In the genomic region with DNA sequence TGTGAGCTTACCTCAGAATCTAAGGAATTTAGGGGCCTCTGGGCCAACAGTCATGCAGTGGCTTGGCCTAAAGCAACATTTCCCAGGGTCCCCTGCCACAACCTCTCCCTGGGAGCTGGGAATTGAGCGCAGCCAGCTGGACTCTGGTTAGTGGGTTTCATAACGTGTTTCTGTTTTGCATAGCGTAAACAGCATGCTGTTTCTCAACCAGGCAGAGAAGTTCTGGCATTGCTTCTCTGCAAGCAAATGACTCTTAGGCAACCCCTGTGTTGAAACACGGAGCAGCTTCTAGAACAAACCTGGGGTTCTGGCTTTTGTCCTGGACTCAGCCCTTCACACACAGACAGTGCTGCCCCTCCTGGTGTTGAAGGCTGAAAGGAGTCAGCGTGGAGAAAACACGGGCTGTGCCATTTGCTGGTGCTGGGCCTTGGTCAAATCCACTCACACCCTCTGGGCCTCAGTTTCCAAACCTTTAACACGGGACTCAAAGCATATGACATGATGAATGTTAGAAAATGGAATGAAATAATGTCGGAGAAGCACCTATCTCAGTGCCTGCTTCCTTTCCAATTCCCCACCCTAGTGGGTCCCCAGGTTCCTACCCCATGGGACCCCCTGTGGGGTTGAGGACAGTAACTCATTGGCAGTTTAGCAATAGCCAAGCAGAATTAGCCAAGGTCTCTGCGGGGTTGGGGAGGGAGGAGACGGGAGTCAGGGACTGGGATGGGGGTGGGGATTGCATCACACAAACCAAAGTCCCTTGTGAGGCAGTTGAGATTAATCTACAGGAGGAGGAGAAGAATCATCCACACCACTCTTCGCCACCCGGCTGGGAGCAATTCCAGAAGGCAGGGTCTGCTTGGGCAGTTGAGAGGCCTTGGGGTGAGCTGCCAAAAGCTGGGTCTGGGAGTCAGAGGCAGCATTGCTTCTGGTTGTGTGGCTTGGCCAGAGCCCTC, we compare ENCODE assay signal across 10 cellular contexts. TPM values are rescaled to one million over a fixed set of nuclear protein-coding genes. Genes with fewer than 3 reads are reported as not detected.
DNase-seq lines count a peak whose midpoint lies in the region; ATAC-seq and TF ChIP-seq lines count a peak whose summit lies in the region.
"Had no signal": no experiment of that assay in that cellular context is flagged by ENCODE, and none has a peak within 500 bp of the region (broad histone marks: within the 10 kb centered on the region; RNA-seq: fewer than 3 reads in every experiment).

No MANE protein-coding gene starts in this region.

- ATAC-seq in sciatic nerve (peak; percentile 94), HG02763 (IDR thresholded peaks at IDR 0.05; ENCODE audit: unreplicated experiment) (no peak)

- peaks cover 11% of the 10 kb centered on the region for H3K4me1 Mint-ChIP-seq in brain
- no peaks in the 10 kb centered on the region for H3K4me1 Mint-ChIP-seq in type B pancreatic cell (ENCODE audit: unreplicated experiment)

- TF ChIP-seq CTCF in brain (conservative IDR thresholded peaks at IDR 0.05), result no peak
- no peak for TF ChIP-seq CTCF in type B pancreatic cell (conservative IDR thresholded peaks at IDR 0.05)

- H3K27ac Mint-ChIP-seq in brain (peak overlapping the region in 3 of 5 experiments; percentile 54 to 88 (median 80)), type B pancreatic cell (no peak overlapping the region)

- intact Hi-C loops in sciatic nerve (cut with DNase I), result no loop called here

- H3K4me3 Mint-ChIP-seq in brain (no peak overlapping the region), type B pancreatic cell (no peak overlapping the region)

- peak; percentile 88 for DNase-seq in GM03348 (ENCODE audit: low spot score)
- peak in 42 of 51 donors; percentile 7 to 90 (median 61) for DNase-seq in hypothalamus (lab: John Stamatoyannopoulos, UW)
- DNase-seq in sciatic nerve (ENCODE audit: low spot score), result peak; percentile 85
- DNase-seq in NCI-H2081 treated with DMSO at 0.1 percent for 48 hours (lab: John Stamatoyannopoulos, UW), result no peak
- DNase-seq in NCI-H524 (lab: John Stamatoyannopoulos, UW), result no peak
- no peak for DNase-seq in type B pancreatic cell (ENCODE audit: extremely low spot score, unreplicated experiment)
- DNase-seq: DND-41, NCI-H2107 had no signal

- H3K36me3 Mint-ChIP-seq in brain, result no peaks in the 10 kb centered on the region
- no peaks in the 10 kb centered on the region for H3K36me3 Mint-ChIP-seq in type B pancreatic cell

- H3K27me3 Mint-ChIP-seq in brain, result peaks cover 21% of the 10 kb centered on the region
- H3K27me3 Mint-ChIP-seq in type B pancreatic cell, result no peaks in the 10 kb centered on the region

- peaks cover 0 to 6% (median 0%) of the 10 kb centered on the region in 5 experiments for H3K9me3 Mint-ChIP-seq in brain
- H3K9me3 Mint-ChIP-seq in type B pancreatic cell, result no peaks in the 10 kb centered on the region

RNA-seq across cellular contexts. Expression of gene IL1R2, which starts 30.2 kb away (rescaled TPM):
- 0.31 TPM for polyA plus RNA-seq in brain (ENCODE audit: insufficient read depth, low read depth, low replicate concordance)
- total RNA-seq in sciatic nerve, result 5.7 TPM
- total RNA-seq in type B pancreatic cell (ENCODE audit: low replicate concordance), result 0.48 and 1.2 TPM in 2 replicates

Comparison
In these comparisons a context has a peak if more than half of its experiments do, and no peak if none do; other contexts are left out.
1. DNase-seq: peak in GM03348 (single experiment), hypothalamus (42 of 51) and sciatic nerve (single experiment); none in NCI-H2081 treated with DMSO at 0.1 percent for 48 hours (single experiment), NCI-H524 (0 of 2) and type B pancreatic cell (single experiment).